In the genomic region with DNA sequence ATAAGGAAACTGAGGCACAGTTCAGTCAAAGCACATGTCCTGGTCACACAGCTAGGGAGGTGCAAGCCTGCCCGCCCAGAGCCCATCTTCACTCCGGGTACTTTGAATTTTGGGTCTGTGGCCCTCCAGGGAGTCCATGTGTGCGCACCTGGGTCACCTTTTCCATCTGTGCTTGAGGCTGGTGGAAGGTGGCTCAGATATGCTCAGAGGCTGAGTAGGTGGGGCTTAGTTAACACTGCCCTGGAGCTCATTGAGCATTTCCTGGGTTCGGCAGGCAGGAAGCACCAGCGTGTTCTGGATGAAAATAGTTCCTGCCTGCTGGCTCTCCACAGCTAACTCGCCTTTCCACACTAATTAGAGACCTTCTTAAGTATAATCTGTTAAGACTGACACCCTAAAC, we compare ENCODE assay signal across 27 cellular contexts. TPM values are rescaled to one million over a fixed set of nuclear protein-coding genes. Genes with fewer than 3 reads are reported as not detected.
A peak's percentile ranks its signal among the peaks of the same experiment; 100 is the strongest.
DNase-seq lines count a peak whose midpoint lies in the region; ATAC-seq lines count a peak whose summit lies in the region.
"Had no signal": no experiment of that assay in that cellular context is flagged by ENCODE, and none has a peak within 500 bp of the region (broad histone marks: within the 10 kb centered on the region; RNA-seq: fewer than 3 reads in every experiment).

No MANE protein-coding gene starts in this region.

- peak overlapping the region; percentile 10 for H3K4me3 Mint-ChIP-seq in T-helper 1 cell treated with Interleukin-12 subunit alpha and Interleukin-12 subunit beta and Interleukin-4 antibody, amounts not matched to agents 30 μg/mL and 1 μg/mL, for 36 hours
- peak overlapping the region in 1 of 4 donors; percentile 48 for H3K4me3 Mint-ChIP-seq in CD4-positive, CD25-positive, alpha-beta regulatory T cell
- peak overlapping the region; percentile 22 for H3K4me3 Mint-ChIP-seq in activated CD8-positive, alpha-beta T cell treated with anti-CD3 and anti-CD28 coated beads, Interleukin-2, amount 10 ng/mL, durations not matched to agents 7 days and 5 days
- H3K4me3 Mint-ChIP-seq in immature natural killer cell: peak overlapping the region; percentile 20 to 45 (median 26)
- H3K4me3 Mint-ChIP-seq: neural crest cell had no signal

- peaks cover 6% of the 10 kb centered on the region for H3K36me3 Mint-ChIP-seq in T-helper 1 cell treated with Interleukin-12 subunit alpha and Interleukin-12 subunit beta and Interleukin-4 antibody, amounts not matched to agents 30 μg/mL and 1 μg/mL, for 36 hours (ENCODE audit: low read depth)
- H3K36me3 Mint-ChIP-seq in CD4-positive, CD25-positive, alpha-beta regulatory T cell: peaks cover 21% of the 10 kb centered on the region
- no peaks in the 10 kb centered on the region for H3K36me3 Mint-ChIP-seq in activated CD8-positive, alpha-beta T cell treated with anti-CD3 and anti-CD28 coated beads, Interleukin-2, amount 10 ng/mL, durations not matched to agents 7 days and 5 days (ENCODE audit: low read depth)
- H3K36me3 Mint-ChIP-seq in immature natural killer cell: peaks cover 13 to 24% (median 22%) of the 10 kb centered on the region in 3 donors

- H3K27me3 Mint-ChIP-seq in T-helper 1 cell treated with Interleukin-12 subunit alpha and Interleukin-12 subunit beta and Interleukin-4 antibody, amounts not matched to agents 30 μg/mL and 1 μg/mL, for 36 hours (ENCODE audit: low read depth): no peaks in the 10 kb centered on the region
- no peaks in the 10 kb centered on the region for H3K27me3 Mint-ChIP-seq in CD4-positive, CD25-positive, alpha-beta regulatory T cell
- peaks cover 2% of the 10 kb centered on the region for H3K27me3 Mint-ChIP-seq in activated CD8-positive, alpha-beta T cell treated with anti-CD3 and anti-CD28 coated beads, Interleukin-2, amount 10 ng/mL, durations not matched to agents 7 days and 5 days (ENCODE audit: low read depth)
- H3K27me3 Mint-ChIP-seq in immature natural killer cell (ENCODE audit: low read depth in 3 of 3): peaks cover 0 to 3% (median 2%) of the 10 kb centered on the region in 3 donors
- H3K27me3 Mint-ChIP-seq: T-helper 17 cell had no signal

- H3K36me3 ChIP-seq in CD4-positive, CD25-positive, alpha-beta regulatory T cell (ENCODE audit: control insufficient read depth, insufficient read depth, low read length): no peaks in the 10 kb centered on the region
- H3K36me3 ChIP-seq: uterus had no signal

- peaks cover 21% of the 10 kb centered on the region for H3K4me1 ChIP-seq in CD4-positive, CD25-positive, alpha-beta regulatory T cell (ENCODE audit: control insufficient read depth, insufficient read depth, low read length, poor library complexity, severe bottlenecking)
- H3K4me1 ChIP-seq: esophagus muscularis mucosa, gastrocnemius medialis, suprapubic skin, uterus had no signal

- no peak for DNase-seq in T-helper 1 cell
- DNase-seq in CD4-positive, CD25-positive, alpha-beta regulatory T cell: peak in 1 of 3 donors; percentile 56
- peak; percentile 37 for DNase-seq in activated CD8-positive, alpha-beta T cell treated with anti-CD3 and anti-CD28 coated beads, Interleukin-2, amount 10 ng/mL, durations not matched to agents 7 days and 5 days
- DNase-seq in immature natural killer cell: no peak
- no peak for DNase-seq in GOT3 (lab: John Stamatoyannopoulos, UW)
- no peak for DNase-seq in cerebellar nuclear complex (lab: John Stamatoyannopoulos, UW)
- no peak for DNase-seq in EL
- DNase-seq: activated effector memory CD4-positive, alpha-beta T cell treated with anti-CD3 and anti-CD28 coated beads, Interleukin-2, amount 50 U/mL, for 16 hours; AML-193; aorta; effector CD8-positive, alpha-beta T cell; gastrocnemius medialis; H7; kidney glomerular epithelial cell; NCI-H187 treated with DMSO at 0.1 percent for 48 hours; NCI-H226; PC-3; SIG-M5; stimulated activated CD4-positive, alpha-beta T cell treated with anti-CD3 and anti-CD28 coated beads, Interleukin-12 subunit alpha, Interleukin-12 subunit beta, amount 100 ng/mL, for 4 hours; T-helper 17 cell; uterus had no signal

- no peaks in the 10 kb centered on the region for H3K27me3 ChIP-seq in CD4-positive, CD25-positive, alpha-beta regulatory T cell (ENCODE audit: control insufficient read depth, insufficient read depth, low read length)
- H3K27me3 ChIP-seq: esophagus muscularis mucosa, gastrocnemius medialis, suprapubic skin, uterus had no signal

- H3K9me3 ChIP-seq in CD4-positive, CD25-positive, alpha-beta regulatory T cell (ENCODE audit: control insufficient read depth in 2 of 2, low read length in 2 of 2): no peaks in the 10 kb centered on the region
- H3K9me3 ChIP-seq: esophagus muscularis mucosa, gastrocnemius medialis, suprapubic skin, uterus had no signal

- POLR2A ChIA-PET in activated CD8-positive, alpha-beta T cell treated with anti-CD3 and anti-CD28 coated beads, Interleukin-2, amount 10 ng/mL, durations not matched to agents 7 days and 5 days (lab: Charles Lee): interaction anchor here (1.0 kb wide), 1 partner anchor 18 kb away, joined by 3 read pairs; no protein-coding TSS in a partner anchor

- ATAC-seq in CD4-positive, CD25-positive, alpha-beta regulatory T cell (ENCODE audit: low read depth in 2 of 2): no peak
- ATAC-seq in activated CD8-positive, alpha-beta T cell treated with anti-CD3 and anti-CD28 coated beads, Interleukin-2, amount 10 ng/mL, durations not matched to agents 7 days and 5 days: peak; percentile 71
- ATAC-seq: gastrocnemius medialis, PC-3 had no signal

- peak overlapping the region; percentile 55 for H3K27ac Mint-ChIP-seq in T-helper 1 cell treated with Interleukin-12 subunit alpha and Interleukin-12 subunit beta and Interleukin-4 antibody, amounts not matched to agents 30 μg/mL and 1 μg/mL, for 36 hours
- H3K27ac Mint-ChIP-seq in CD4-positive, CD25-positive, alpha-beta regulatory T cell: peak overlapping the region in 2 of 3 donors; percentile 73 to 91
- H3K27ac Mint-ChIP-seq in activated CD8-positive, alpha-beta T cell treated with anti-CD3 and anti-CD28 coated beads, Interleukin-2, amount 10 ng/mL, durations not matched to agents 7 days and 5 days: peak overlapping the region; percentile 61
- H3K27ac Mint-ChIP-seq in immature natural killer cell: peak overlapping the region in 2 of 6 donors; percentile 41 to 53

- H3K27ac ChIP-seq in CD4-positive, CD25-positive, alpha-beta regulatory T cell (ENCODE audit: insufficient read depth, low read length, poor library complexity, severe bottlenecking): no peak overlapping the region
- H3K27ac ChIP-seq: 22Rv1, esophagus muscularis mucosa, KMS-11, suprapubic skin had no signal

- peaks cover 19% of the 10 kb centered on the region for H3K4me1 Mint-ChIP-seq in T-helper 1 cell treated with Interleukin-12 subunit alpha and Interleukin-12 subunit beta and Interleukin-4 antibody, amounts not matched to agents 30 μg/mL and 1 μg/mL, for 36 hours (ENCODE audit: low read depth)
- peaks cover 0 to 27% (median 16%) of the 10 kb centered on the region in 4 donors for H3K4me1 Mint-ChIP-seq in CD4-positive, CD25-positive, alpha-beta regulatory T cell
- H3K4me1 Mint-ChIP-seq in activated CD8-positive, alpha-beta T cell treated with anti-CD3 and anti-CD28 coated beads, Interleukin-2, amount 10 ng/mL, durations not matched to agents 7 days and 5 days (ENCODE audit: low read depth): peaks cover 24% of the 10 kb centered on the region
- H3K4me1 Mint-ChIP-seq in immature natural killer cell: peaks cover 31 to 36% of the 10 kb centered on the region in 2 donors
- H3K4me1 Mint-ChIP-seq: neural crest cell had no signal

- no peak overlapping the region for H3K4me3 ChIP-seq in CD4-positive, CD25-positive, alpha-beta regulatory T cell (ENCODE audit: low read depth, low read length)
- H3K4me3 ChIP-seq: esophagus muscularis mucosa, gastrocnemius medialis, suprapubic skin, uterus had no signal

- CTCF ChIA-PET in activated CD8-positive, alpha-beta T cell treated with anti-CD3 and anti-CD28 coated beads, Interleukin-2, amount 10 ng/mL, durations not matched to agents 7 days and 5 days (lab: Charles Lee): no interaction called here

- H3K9me3 Mint-ChIP-seq in T-helper 1 cell treated with Interleukin-12 subunit alpha and Interleukin-12 subunit beta and Interleukin-4 antibody, amounts not matched to agents 30 μg/mL and 1 μg/mL, for 36 hours: no peaks in the 10 kb centered on the region
- no peaks in the 10 kb centered on the region for H3K9me3 Mint-ChIP-seq in CD4-positive, CD25-positive, alpha-beta regulatory T cell
- no peaks in the 10 kb centered on the region for H3K9me3 Mint-ChIP-seq in activated CD8-positive, alpha-beta T cell treated with anti-CD3 and anti-CD28 coated beads, Interleukin-2, amount 10 ng/mL, durations not matched to agents 7 days and 5 days (ENCODE audit: insufficient read depth)
- no peaks in the 10 kb centered on the region for H3K9me3 Mint-ChIP-seq in immature natural killer cell
- H3K9me3 Mint-ChIP-seq: neural crest cell had no signal

RNA-seq across cellular contexts. Expression of gene FAM234A, which starts 19.2 kb away (rescaled TPM):
- total RNA-seq in CD4-positive, CD25-positive, alpha-beta regulatory T cell: 26.5 TPM
- 10 to 100 TPM; 15.3 to 23.9 (median 21.7) TPM for polyA plus RNA-seq in CD4-positive, CD25-positive, alpha-beta regulatory T cell
- total RNA-seq in activated CD8-positive, alpha-beta T cell treated with anti-CD3 and anti-CD28 coated beads, Interleukin-2, amount 10 ng/mL, durations not matched to agents 7 days and 5 days: 10 to 100 TPM; 10.9 to 11.8 TPM
- 10 to 100 TPM; 19.3 to 56.6 (median 24.4) TPM for polyA plus RNA-seq in immature natural killer cell

RNA-seq across cellular contexts. Expression of gene RGS11, which starts 21.9 kb away (rescaled TPM):
- not detected for total RNA-seq in CD4-positive, CD25-positive, alpha-beta regulatory T cell
- not detected for polyA plus RNA-seq in CD4-positive, CD25-positive, alpha-beta regulatory T cell
- not detected for total RNA-seq in activated CD8-positive, alpha-beta T cell treated with anti-CD3 and anti-CD28 coated beads, Interleukin-2, amount 10 ng/mL, durations not matched to agents 7 days and 5 days
- not detected for polyA plus RNA-seq in immature natural killer cell
- total RNA-seq: T-helper 17 cell had no signal

RNA-seq across cellular contexts. Expression of gene LUC7L, which starts 24.6 kb away (rescaled TPM):
- 152 TPM for total RNA-seq in CD4-positive, CD25-positive, alpha-beta regulatory T cell
- 10 to 100 TPM in 1 of 4 donors, 1 to 10 TPM in 3; 8.9 to 10.9 (median 9.8) TPM for polyA plus RNA-seq in CD4-positive, CD25-positive, alpha-beta regulatory T cell
- total RNA-seq in activated CD8-positive, alpha-beta T cell treated with anti-CD3 and anti-CD28 coated beads, Interleukin-2, amount 10 ng/mL, durations not matched to agents 7 days and 5 days: 10 to 100 TPM; 56.1 to 58.4 TPM
- 10 to 100 TPM in 2 of 3 donors, 1 to 10 TPM in 1; 4.5 to 15.0 (median 10.4) TPM for polyA plus RNA-seq in immature natural killer cell

RNA-seq across cellular contexts. Expression of gene ARHGDIG, which starts 26.6 kb away (rescaled TPM):
- not detected for total RNA-seq in CD4-positive, CD25-positive, alpha-beta regulatory T cell
- not detected for polyA plus RNA-seq in CD4-positive, CD25-positive, alpha-beta regulatory T cell
- total RNA-seq in activated CD8-positive, alpha-beta T cell treated with anti-CD3 and anti-CD28 coated beads, Interleukin-2, amount 10 ng/mL, durations not matched to agents 7 days and 5 days: not detected
- polyA plus RNA-seq in immature natural killer cell: not detected
- total RNA-seq: PC-3, suprapubic skin, T-helper 17 cell had no signal

RNA-seq across cellular contexts. Expression of gene PDIA2, which starts 29.1 kb away (rescaled TPM):
- not detected for total RNA-seq in CD4-positive, CD25-positive, alpha-beta regulatory T cell
- polyA plus RNA-seq in CD4-positive, CD25-positive, alpha-beta regulatory T cell: not detected
- not detected for total RNA-seq in activated CD8-positive, alpha-beta T cell treated with anti-CD3 and anti-CD28 coated beads, Interleukin-2, amount 10 ng/mL, durations not matched to agents 7 days and 5 days
- polyA plus RNA-seq in immature natural killer cell: not detected
- total RNA-seq: PC-3, suprapubic skin had no signal
